In genomic region chr22:47633111-47633510, GRCh38 we compare ENCODE assay signal across 1 cellular context.
TF ChIP-seq lines count a peak whose summit lies in the region.

No MANE protein-coding gene starts in this region.

TF ChIP-seq in HCT116, 20 proteins besides CTCF, POLR2A, EP300 and RAD21 (continued from another document):
- TF ChIP-seq ZBTB33 (IDR thresholded peaks at IDR 0.05; ENCODE audit: extremely low read depth, insufficient replicate concordance, low read length) (no peak), POLR2AphosphoS5 (IDR thresholded peaks at IDR 0.05; ENCODE audit: low read depth, low read length) (no peak), FOSL1 (IDR thresholded peaks at IDR 0.05; ENCODE audit: low read depth) (no peak), MAX (IDR thresholded peaks at IDR 0.05) (no peak), EGR1 (IDR thresholded peaks at IDR 0.05; ENCODE audit: low read depth) (no peak)
TF ChIP-seq in HCT116: peak in this region for 0.
